In genomic region chr10:15313034-15313433, GRCh38 we compare ENCODE assay signal across 17 cellular contexts. TPM values are rescaled to one million over a fixed set of nuclear protein-coding genes. Genes with fewer than 3 reads are reported as not detected.
A peak's percentile ranks its signal among the peaks of the same experiment; 100 is the strongest.
DNase-seq lines count a peak whose midpoint lies in the region; ATAC-seq and TF ChIP-seq lines count a peak whose summit lies in the region.
"Had no signal": no experiment of that assay in that cellular context is flagged by ENCODE, and none has a peak within 500 bp of the region (broad histone marks: within the 10 kb centered on the region; RNA-seq: fewer than 3 reads in every experiment).

No MANE protein-coding gene starts in this region.

- no peaks in the 10 kb centered on the region for H3K9me3 ChIP-seq in tibial nerve

- H3K27ac ChIP-seq in angular gyrus (ENCODE audit: low read depth, low read length) = peak overlapping the region; percentile 75
- peak overlapping the region; percentile 93 for H3K27ac ChIP-seq in substantia nigra (ENCODE audit: low read depth, low read length, poor library complexity, severe bottlenecking)
- H3K27ac ChIP-seq in tibial nerve = peak overlapping the region in 1 of 4 donors; percentile 40
- H3K27ac ChIP-seq in foreskin keratinocyte = no peak overlapping the region

- H3K4me1 Mint-ChIP-seq in mesothelial cell of epicardium = peaks cover 32% of the 10 kb centered on the region

- no peaks in the 10 kb centered on the region for H3K36me3 ChIP-seq in tibial nerve

- DNase-seq in fibroblast of the aortic adventitia (ENCODE audit: low read depth) (peak; percentile 53), mesothelial cell of epicardium (ENCODE audit: low spot score in 2 of 2, unreplicated experiment in 2 of 2) (no peak), substantia nigra (lab: John Stamatoyannopoulos, UW) (peak in 44 of 49 donors; percentile 11 to 77 (median 54)), tibial nerve (ENCODE audit: low spot score in 2 of 2) (no peak), foreskin keratinocyte (no peak), MV-4-11 (lab: John Stamatoyannopoulos, UW) (no peak), NCI-H1105 (lab: John Stamatoyannopoulos, UW) (no peak)
- DNase-seq: activated CD8-positive, alpha-beta memory T cell treated with anti-CD3 and anti-CD28 coated beads for 24 hours; activated gamma-delta T cell; EL; NCI-H1417 treated with DMSO at 0.1 percent for 48 hours; NCI-H345; stimulated activated CD4-positive, alpha-beta T cell treated with anti-CD3 and anti-CD28 coated beads, Interleukin-4, amount 100 ng/mL, for 4 hours; stimulated activated naive B cell treated with anti-CD40 and anti-IgM and Interleukin-4, amounts not matched to agents 10 μg/mL and 1 μg/mL and 100 μg/mL, for 72 hours had no signal

- TF ChIP-seq CTCF in fibroblast of the aortic adventitia (IDR thresholded peaks at IDR 0.05; ENCODE audit: insufficient read depth, low read length) (no peak), mesothelial cell of epicardium (IDR thresholded peaks at IDR 0.05; ENCODE audit: unreplicated experiment) (no peak), tibial nerve (IDR thresholded peaks at IDR 0.05) (no peak), foreskin keratinocyte (conservative IDR thresholded peaks at IDR 0.05) (no peak)

- H3K27me3 ChIP-seq in tibial nerve (no peaks in the 10 kb centered on the region), foreskin keratinocyte (no peaks in the 10 kb centered on the region)

- H3K4me1 ChIP-seq in tibial nerve = peaks cover 0 to 14% (median 5%) of the 10 kb centered on the region in 4 donors
- no peaks in the 10 kb centered on the region for H3K4me1 ChIP-seq in foreskin keratinocyte

- 21 to 42% methylated on average over 2 of the region's 4 CpGs for WGBS in tibial nerve, 2 donors

- no peak for TF ChIP-seq POLR2A in tibial nerve (IDR thresholded peaks at IDR 0.05)

- TF ChIP-seq EP300 in tibial nerve (IDR thresholded peaks at IDR 0.05) = no peak

- ATAC-seq in foreskin keratinocyte = no peak
- ATAC-seq: stimulated activated naive B cell treated with anti-CD40 and anti-IgM and Interleukin-4, amounts not matched to agents 10 μg/mL and 1 μg/mL and 100 μg/mL, for 72 hours had no signal

- no peaks in the 10 kb centered on the region for H3K9me3 Mint-ChIP-seq in mesothelial cell of epicardium
- H3K9me3 Mint-ChIP-seq: CD14-positive monocyte; IgD-negative memory B cell; stimulated activated naive B cell treated with anti-CD40 and anti-IgM and Interleukin-4, amounts not matched to agents 10 μg/mL and 1 μg/mL and 100 μg/mL, for 72 hours had no signal

- H3K36me3 Mint-ChIP-seq in mesothelial cell of epicardium = peaks cover 2% of the 10 kb centered on the region
- H3K36me3 Mint-ChIP-seq: CD14-positive monocyte; IgD-negative memory B cell; stimulated activated naive B cell treated with anti-CD40 and anti-IgM and Interleukin-4, amounts not matched to agents 10 μg/mL and 1 μg/mL and 100 μg/mL, for 72 hours had no signal

- no peak overlapping the region for H3K4me3 Mint-ChIP-seq in mesothelial cell of epicardium
- H3K4me3 Mint-ChIP-seq: IgD-negative memory B cell; stimulated activated naive B cell treated with anti-CD40 and anti-IgM and Interleukin-4, amounts not matched to agents 10 μg/mL and 1 μg/mL and 100 μg/mL, for 72 hours had no signal

- no peaks in the 10 kb centered on the region for H3K27me3 Mint-ChIP-seq in mesothelial cell of epicardium (ENCODE audit: low read depth)

- peak overlapping the region; percentile 25 for H3K4me3 ChIP-seq in fibroblast of the aortic adventitia (ENCODE audit: low read depth, low read length)
- H3K4me3 ChIP-seq in tibial nerve = no peak overlapping the region

- peak overlapping the region; percentile 76 for H3K27ac Mint-ChIP-seq in mesothelial cell of epicardium
- H3K27ac Mint-ChIP-seq: IgD-negative memory B cell; stimulated activated naive B cell treated with anti-CD40 and anti-IgM and Interleukin-4, amounts not matched to agents 10 μg/mL and 1 μg/mL and 100 μg/mL, for 72 hours had no signal

RNA-seq across cellular contexts. Expression of gene FAM171A1, which starts 58.1 kb away (rescaled TPM):
- 32.9 and 43.6 TPM in 2 replicates for total RNA-seq in fibroblast of the aortic adventitia (ENCODE audit: low replicate concordance)
- 70.7 to 75.3 TPM (median 73.6 TPM) in 3 replicates for total RNA-seq in mesothelial cell of epicardium
- 10 to 100 TPM; 15.3 to 31.2 (median 21.2) TPM for total RNA-seq in tibial nerve
- 11.1 TPM in 2 replicates for total RNA-seq in foreskin keratinocyte
- polyA plus RNA-seq in foreskin keratinocyte = 5.5 and 6.3 TPM in 2 replicates
- polyA plus RNA-seq: CD14-positive monocyte had no signal

Comparison
In these comparisons a context has a peak if more than half of its experiments do, and no peak if none do; other contexts are left out.
1. DNase-seq: peak in fibroblast of the aortic adventitia (single experiment) and substantia nigra (44 of 49); none in mesothelial cell of epicardium (0 of 2), tibial nerve (0 of 2), foreskin keratinocyte (0 of 2), MV-4-11 (single experiment) and NCI-H1105 (single experiment).